In the genomic region with DNA sequence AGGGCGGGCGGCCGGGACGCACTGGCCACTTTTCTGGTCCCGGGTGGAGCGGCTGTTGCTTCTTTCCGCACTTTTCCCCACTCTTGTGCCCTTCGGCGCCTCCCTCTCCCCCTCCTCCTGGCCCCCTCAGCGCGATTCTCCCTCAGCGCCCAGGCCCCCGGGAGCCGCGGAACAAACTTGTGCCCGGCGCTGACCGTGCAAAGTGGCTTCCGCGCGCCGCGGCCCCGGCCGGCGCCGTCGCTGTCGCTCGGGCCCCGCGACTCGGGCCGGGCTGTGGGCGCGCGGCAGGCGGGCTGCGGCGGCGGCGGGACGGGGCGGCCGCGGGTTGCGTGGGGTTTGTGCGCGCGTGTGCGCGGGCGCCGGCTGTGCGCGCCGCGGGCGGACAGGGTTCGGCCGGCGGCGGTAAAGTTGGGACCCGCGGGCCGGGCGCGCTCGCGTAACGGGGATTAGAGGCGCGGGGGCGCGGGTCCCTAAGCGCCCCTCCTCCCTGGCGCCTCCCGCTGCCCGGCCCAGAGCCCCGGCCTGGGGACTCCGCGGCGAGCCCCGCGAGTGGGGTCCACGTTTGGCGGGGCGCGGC, we compare ENCODE assay signal across 8 cellular contexts. TPM values are rescaled to one million over a fixed set of nuclear protein-coding genes. Genes with fewer than 3 reads are reported as not detected.
DNase-seq lines count a peak whose midpoint lies in the region; ATAC-seq and FAIRE-seq lines count a peak whose summit lies in the region.

No MANE protein-coding gene starts in this region.

- H3K4me1 Mint-ChIP-seq in activated naive CD4-positive, alpha-beta T cell treated with anti-CD3 and anti-CD28 coated beads, Interleukin-2, amount 50 U/mL, for 24 hours = peaks cover 53% of the 10 kb centered on the region

- H3K27ac ChIP-seq in right cardiac atrium (ENCODE audit: low read length) (peak overlapping the region; percentile 100), small intestine (ENCODE audit: low read depth in 1 of 2, low read length in 1 of 2) (peak overlapping the region; percentile 73 to 94)

- no peaks in the 10 kb centered on the region for H3K36me3 ChIP-seq in small intestine (ENCODE audit: control insufficient read depth in 2 of 2, insufficient read depth in 2 of 2, low read length in 2 of 2)

- H3K27me3 Mint-ChIP-seq in activated naive CD4-positive, alpha-beta T cell treated with anti-CD3 and anti-CD28 coated beads, Interleukin-2, amount 50 U/mL, for 24 hours = no peaks in the 10 kb centered on the region

- ATAC-seq in HG03354 (IDR thresholded peaks at IDR 0.05; ENCODE audit: poor library complexity, severe bottlenecking, unreplicated experiment) = peak; percentile 19
- peak; percentile 8 to 23 for ATAC-seq in right cardiac atrium

- H3K9me3 ChIP-seq in right cardiac atrium (ENCODE audit: control insufficient read depth, low read length) (no peaks in the 10 kb centered on the region), small intestine (ENCODE audit: control insufficient read depth, low read depth) (no peaks in the 10 kb centered on the region)

- DNase-seq in stimulated activated CD4-positive, alpha-beta T cell treated with anti-CD3 and anti-CD28 coated beads, Interleukin-2, amount 100 ng/mL, for 24 hours = peak; percentile 20 to 35
- DNase-seq in stimulated activated CD4-positive, alpha-beta T cell treated with anti-CD3 and anti-CD28 coated beads, Interleukin-1b, Interleukin-23, amount 100 ng/mL, for 48 hours = no peak
- DNase-seq in right cardiac atrium (peak in 2 of 3 donors; percentile 32 to 61), small intestine (no peak), HuH-7.5 (ENCODE audit: low spot score) (no peak), NCI-H526 treated with DMSO at 0.1 percent for 48 hours (lab: John Stamatoyannopoulos, UW) (no peak)

- no peak for FAIRE-seq in small intestine (lab: Jason Lieb, UNC)

- H3K4me1 ChIP-seq in right cardiac atrium (ENCODE audit: control insufficient read depth, insufficient read depth, low read length) (no peaks in the 10 kb centered on the region), small intestine (ENCODE audit: control insufficient read depth in 2 of 2, insufficient read depth in 1 of 2, low read depth in 1 of 2, low read length in 1 of 2) (no peaks in the 10 kb centered on the region)

- intact Hi-C loops in right cardiac atrium (cut with DNase I) = loop anchor here in 3 of 4 donors (5.0 to 10.0 kb wide), 4 partner anchors 185 to 537 kb away; a partner anchor contains a TSS

- H3K4me3 ChIP-seq in right cardiac atrium (ENCODE audit: low read length) (peak overlapping the region; percentile 96), small intestine (ENCODE audit: low read depth in 1 of 2, low read length in 2 of 2) (peak overlapping the region; percentile 76 to 87)

- peak overlapping the region; percentile 99 for H3K4me3 Mint-ChIP-seq in activated naive CD4-positive, alpha-beta T cell treated with anti-CD3 and anti-CD28 coated beads, Interleukin-2, amount 50 U/mL, for 24 hours

- no peaks in the 10 kb centered on the region for H3K9me3 Mint-ChIP-seq in activated naive CD4-positive, alpha-beta T cell treated with anti-CD3 and anti-CD28 coated beads, Interleukin-2, amount 50 U/mL, for 24 hours

- peak overlapping the region; percentile 23 for H3K27ac Mint-ChIP-seq in activated naive CD4-positive, alpha-beta T cell treated with anti-CD3 and anti-CD28 coated beads, Interleukin-2, amount 50 U/mL, for 24 hours

- H3K27me3 ChIP-seq in right cardiac atrium (ENCODE audit: control insufficient read depth, insufficient read depth) = no peaks in the 10 kb centered on the region
- H3K27me3 ChIP-seq in small intestine (ENCODE audit: control insufficient read depth in 2 of 2, insufficient read depth in 2 of 2, low read length in 2 of 2) = peaks cover 0 to 9% of the 10 kb centered on the region in 2 donors

- under 1% methylated on average over 89 of the region's 89 CpGs for WGBS in right cardiac atrium
- WGBS in small intestine, 3 donors = 0 to 4% (median 1%) methylated on average over 28 to 89 of the region's 89 CpGs

- no peaks in the 10 kb centered on the region for H3K36me3 Mint-ChIP-seq in activated naive CD4-positive, alpha-beta T cell treated with anti-CD3 and anti-CD28 coated beads, Interleukin-2, amount 50 U/mL, for 24 hours

RNA-seq across cellular contexts. Expression of a gene that starts 0.7 kb away (rescaled TPM):
- 10 to 100 TPM; 64.9 to 72.8 (median 69.2) TPM for total RNA-seq in right cardiac atrium
- polyA plus RNA-seq in right cardiac atrium = 13.9 TPM
- polyA plus RNA-seq in small intestine = 1 to 10 TPM; 2.7 to 7.2 (median 6.5) TPM

Comparison
In these comparisons a context has a peak if more than half of its experiments do, and no peak if none do; other contexts are left out.
1. DNase-seq: peak in stimulated activated CD4-positive, alpha-beta T cell treated with anti-CD3 and anti-CD28 coated beads, Interleukin-2, amount 100 ng/mL, for 24 hours (2 of 2) and right cardiac atrium (2 of 3); none in stimulated activated CD4-positive, alpha-beta T cell treated with anti-CD3 and anti-CD28 coated beads, Interleukin-1b, Interleukin-23, amount 100 ng/mL, for 48 hours (single experiment), small intestine (single experiment), HuH-7.5 (single experiment) and NCI-H526 treated with DMSO at 0.1 percent for 48 hours (single experiment).